ENCODE assay signal across 1 cellular context in the genomic region with DNA sequence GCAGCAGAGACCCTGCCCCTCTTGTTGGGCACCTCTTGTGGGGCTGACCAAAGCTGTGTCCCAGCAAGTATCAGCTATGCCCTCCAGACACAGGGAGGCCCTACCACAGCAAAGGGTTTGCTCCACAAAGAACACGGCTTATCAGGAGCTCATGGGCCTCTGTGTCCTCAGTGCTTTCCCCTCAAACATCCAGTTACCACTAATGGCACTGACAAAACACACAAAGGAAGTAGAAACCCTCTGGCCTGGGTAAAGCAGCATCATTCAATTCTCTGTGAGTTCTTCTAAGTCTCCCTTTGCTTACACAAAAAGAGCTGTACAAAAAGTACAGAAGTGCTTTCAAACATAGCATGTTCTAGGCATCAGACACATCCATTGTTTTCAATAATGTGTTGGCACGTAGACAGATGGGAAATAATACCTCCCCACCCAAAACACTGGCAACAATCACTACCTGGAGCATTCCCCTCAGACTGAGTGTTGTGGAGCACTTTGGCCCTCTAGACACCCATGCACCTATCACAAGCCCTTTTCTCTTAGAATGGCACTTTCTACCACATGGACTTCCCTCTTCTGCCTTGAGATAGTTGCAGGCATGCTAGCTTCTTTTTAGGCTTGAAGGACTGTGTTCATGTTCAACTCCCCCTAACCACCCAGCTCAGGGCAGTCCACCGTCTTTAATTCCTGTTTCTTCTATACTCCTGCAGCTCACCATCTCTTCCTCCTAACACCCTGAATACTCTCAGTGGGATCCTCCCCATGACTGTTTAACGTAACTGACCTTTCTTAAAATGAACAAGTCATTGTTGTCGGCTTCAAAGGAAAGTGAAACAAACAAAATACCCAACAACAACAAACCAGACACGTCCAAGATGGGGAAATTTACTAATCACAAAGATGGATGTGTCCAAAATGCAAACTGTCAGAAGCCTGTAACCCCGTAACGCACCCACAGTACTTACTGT.
A peak's percentile ranks its signal among the peaks of the same experiment; 100 is the strongest.
TF ChIP-seq lines count a peak whose summit lies in the region.

No MANE protein-coding gene starts in this region.

TF ChIP-seq in GM12878, 131 proteins besides CTCF, POLR2A, EP300 and RAD21:
- TF ChIP-seq BHLHE40 (IDR thresholded peaks at IDR 0.05; ENCODE audit: borderline replicate concordance in 1 of 2, low read depth in 2 of 2, low read length in 1 of 2): no peak
- TF ChIP-seq BACH1 (IDR thresholded peaks at IDR 0.05; ENCODE audit: borderline replicate concordance): no peak
- no peak for TF ChIP-seq ZZZ3 (IDR thresholded peaks at IDR 0.05; ENCODE audit: control insufficient read depth, insufficient read length, low read depth)
- TF ChIP-seq SPI1 (IDR thresholded peaks at IDR 0.05; ENCODE audit: borderline replicate concordance, insufficient read depth, low read depth, low read length): 0 out of 2 replicates have a peak, but pooled peaks have one; percentile 11
- TF ChIP-seq, protein P1, sequence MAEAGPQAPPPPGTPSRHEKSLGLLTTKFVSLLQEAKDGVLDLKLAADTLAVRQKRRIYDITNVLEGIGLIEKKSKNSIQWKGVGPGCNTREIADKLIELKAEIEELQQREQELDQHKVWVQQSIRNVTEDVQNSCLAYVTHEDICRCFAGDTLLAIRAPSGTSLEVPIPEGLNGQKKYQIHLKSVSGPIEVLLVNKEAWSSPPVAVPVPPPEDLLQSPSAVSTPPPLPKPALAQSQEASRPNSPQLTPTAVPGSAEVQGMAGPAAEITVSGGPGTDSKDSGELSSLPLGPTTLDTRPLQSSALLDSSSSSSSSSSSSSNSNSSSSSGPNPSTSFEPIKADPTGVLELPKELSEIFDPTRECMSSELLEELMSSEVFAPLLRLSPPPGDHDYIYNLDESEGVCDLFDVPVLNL (IDR thresholded peaks at IDR 0.05; ENCODE audit: low read depth, low read length): no peak
